Comparison of ENCODE assay signal across 1 cellular context in genomic region chr5:150567031-150567680, GRCh38.
A peak's percentile ranks its signal among the peaks of the same experiment; 100 is the strongest.
TF ChIP-seq lines count a peak whose summit lies in the region.

No MANE protein-coding gene starts in this region.

TF ChIP-seq in K562, 482 proteins besides CTCF, POLR2A, EP300 and RAD21:
- TF ChIP-seq E2F1 (CRISPR knock-in tag; IDR thresholded peaks at IDR 0.05), result no peak
- TF ChIP-seq MAFK (IDR thresholded peaks at IDR 0.05; ENCODE audit: low read length), result no peak
- peak in 1 of 2 experiments; percentile 14; a peak in 1 of 4 replicates for TF ChIP-seq TRIM24 (IDR thresholded peaks at IDR 0.05)
- TF ChIP-seq ZNF695 (CRISPR knock-in tag; IDR thresholded peaks at IDR 0.05), result no peak
- TF ChIP-seq TGIF2 (CRISPR knock-in tag; IDR thresholded peaks at IDR 0.05), result no peak
- TF ChIP-seq CTBP1 (IDR thresholded peaks at IDR 0.05; ENCODE audit: borderline replicate concordance), result 0 out of 2 replicates have a peak, but pooled peaks have one; percentile 13
- no peak for TF ChIP-seq JUND (IDR thresholded peaks at IDR 0.05; ENCODE audit: borderline replicate concordance, low read depth, low read length)
- TF ChIP-seq JUND (tag; IDR thresholded peaks at IDR 0.05; ENCODE audit: borderline replicate concordance, low read depth, low read length), result no peak
- no peak for TF ChIP-seq ZNF764 (CRISPR knock-in tag; IDR thresholded peaks at IDR 0.05; ENCODE audit: low read depth)
- 0 out of 2 replicates have a peak, but pooled peaks have one; percentile 13 for TF ChIP-seq CEBPG (CRISPR knock-in tag; IDR thresholded peaks at IDR 0.05)
- TF ChIP-seq CEBPG (tag; conservative IDR thresholded peaks at IDR 0.05 in 1 of 2, IDR thresholded peaks at IDR 0.05 in 1 of 2), result peak; percentile 94 to 97
- no peak for TF ChIP-seq GTF3C2 (IDR thresholded peaks at IDR 0.05; ENCODE audit: borderline replicate concordance, extremely low read depth, insufficient read length)
- peak; percentile 39; the same call in 1 of the 2 replicates for TF ChIP-seq ATF3 (IDR thresholded peaks at IDR 0.05)
- no peak for TF ChIP-seq ATF3 (CRISPR knock-in tag; conservative IDR thresholded peaks at IDR 0.05)
- TF ChIP-seq PTRF (tag; IDR thresholded peaks at IDR 0.05), result no peak
- no peak for TF ChIP-seq GABPA (tag; conservative IDR thresholded peaks at IDR 0.05; ENCODE audit: low read depth)
- no peak for TF ChIP-seq FOXA1 (IDR thresholded peaks at IDR 0.05; ENCODE audit: borderline replicate concordance)
- TF ChIP-seq CEBPB (tag; IDR thresholded peaks at IDR 0.05), result peak; percentile 97
- peak; percentile 96 for TF ChIP-seq ZNF766 (CRISPR knock-in tag; conservative IDR thresholded peaks at IDR 0.05)
- TF ChIP-seq STAG1 (CRISPR knock-in tag; IDR thresholded peaks at IDR 0.05; ENCODE audit: borderline replicate concordance), result no peak
